Comparison of ENCODE assay signal across 8 cellular contexts in the genomic region with DNA sequence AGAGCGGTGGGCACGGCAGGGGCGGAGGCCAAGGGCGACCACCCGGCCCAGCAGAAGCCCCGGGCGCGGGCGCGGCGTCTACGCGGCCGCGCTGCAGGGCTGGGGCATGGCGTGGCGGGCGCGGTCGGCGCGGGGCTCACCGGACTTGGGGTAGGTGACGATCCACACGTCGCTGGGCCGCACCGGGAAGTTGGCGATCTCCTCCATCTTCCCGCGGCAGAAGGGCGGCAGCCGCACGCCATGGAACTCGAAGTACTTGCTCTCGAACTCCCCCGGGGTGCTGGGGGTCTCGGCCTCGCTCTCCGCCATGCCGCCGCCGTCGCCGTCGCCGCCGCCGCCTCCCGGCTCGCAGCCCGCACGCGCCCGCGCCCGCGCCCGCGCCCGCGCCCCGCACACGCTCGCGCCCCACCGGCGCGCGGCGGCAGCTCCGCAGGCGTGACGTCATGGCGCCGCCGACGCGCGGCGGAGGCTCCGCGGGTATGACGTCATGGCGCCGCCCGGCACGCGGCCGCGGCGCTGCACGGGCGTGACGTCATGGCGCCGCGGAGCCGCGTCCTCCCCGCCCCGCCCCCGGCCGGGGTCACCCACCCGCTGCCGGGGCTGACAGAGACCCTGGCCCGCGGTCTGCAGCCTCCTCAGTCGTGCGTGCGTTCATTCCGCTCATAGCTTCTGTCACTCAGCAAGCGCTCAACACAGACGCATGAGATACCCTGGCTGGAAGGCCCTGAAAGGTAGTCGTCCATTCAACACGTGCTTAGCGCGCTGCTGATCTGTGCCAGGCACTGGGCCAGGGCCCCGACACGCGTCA. TPM values are rescaled to one million over a fixed set of nuclear protein-coding genes. Genes with fewer than 3 reads are reported as not detected.
DNase-seq lines count a peak whose midpoint lies in the region; ATAC-seq and TF ChIP-seq lines count a peak whose summit lies in the region.

A gene with protein sequence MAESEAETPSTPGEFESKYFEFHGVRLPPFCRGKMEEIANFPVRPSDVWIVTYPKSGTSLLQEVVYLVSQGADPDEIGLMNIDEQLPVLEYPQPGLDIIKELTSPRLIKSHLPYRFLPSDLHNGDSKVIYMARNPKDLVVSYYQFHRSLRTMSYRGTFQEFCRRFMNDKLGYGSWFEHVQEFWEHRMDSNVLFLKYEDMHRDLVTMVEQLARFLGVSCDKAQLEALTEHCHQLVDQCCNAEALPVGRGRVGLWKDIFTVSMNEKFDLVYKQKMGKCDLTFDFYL (minus strand): TSS at position 440 of the 808 bp plus-strand sequence. CDS start 131 bp downstream, at position 309.

- no peaks in the 10 kb centered on the region for H3K4me1 ChIP-seq in fibroblast of lung (ENCODE audit: control insufficient read depth, extremely low read depth, insufficient read depth, low read length)

- H3K4me3 Mint-ChIP-seq in progenitor cell of endocrine pancreas (ENCODE audit: low read depth) = peak within 1 kb of the TSS; percentile 74

- peak within 1 kb of the TSS; percentile 87 for H3K27ac Mint-ChIP-seq in progenitor cell of endocrine pancreas

- H3K4me2 ChIP-seq in fibroblast of lung (ENCODE audit: extremely low read depth, insufficient read depth, low read length) = no peak within 1 kb of the TSS

- DNase-seq in H7 (peak; percentile 91), NCI-H526 treated with DMSO at 0.1 percent for 48 hours (lab: John Stamatoyannopoulos, UW) (peak; percentile 36), fibroblast of lung (ENCODE audit: low read depth in 2 of 2) (peak; percentile 36 to 68), progenitor cell of endocrine pancreas (ENCODE audit: low spot score, unreplicated experiment) (no peak), SHP77 (lab: John Stamatoyannopoulos, UW) (no peak), islet precursor cell (no peak)
- DNase-seq in stimulated activated CD4-positive, alpha-beta T cell treated with anti-CD3 and anti-CD28 coated beads, Interleukin-2, amount 100 ng/mL, for 48 hours = no peak

- no peaks in the 10 kb centered on the region for H3K9me3 ChIP-seq in fibroblast of lung (ENCODE audit: control insufficient read depth, insufficient read depth, low read depth, low read length)

- H3K27me3 Mint-ChIP-seq in progenitor cell of endocrine pancreas = peaks cover 43% of the 10 kb centered on the region

- H3K27ac ChIP-seq in fibroblast of lung (ENCODE audit: insufficient read depth, low read length) = no peak within 1 kb of the TSS

- H3K9me3 Mint-ChIP-seq in progenitor cell of endocrine pancreas (ENCODE audit: low read depth) = peaks cover 2% of the 10 kb centered on the region

- no peak within 1 kb of the TSS for H3K9ac ChIP-seq in fibroblast of lung (ENCODE audit: insufficient read depth, low read length)

- no peak for TF ChIP-seq CTCF in fibroblast of lung (conservative IDR thresholded peaks at IDR 0.05 in 1 of 2, IDR thresholded peaks at IDR 0.05 in 1 of 2; ENCODE audit: low read depth in 1 of 2, low read length in 2 of 2)
- no peak for TF ChIP-seq CTCF in progenitor cell of endocrine pancreas (IDR thresholded peaks at IDR 0.05; ENCODE audit: unreplicated experiment)

- H3K4me1 Mint-ChIP-seq in progenitor cell of endocrine pancreas (ENCODE audit: low read depth) = no peaks in the 10 kb centered on the region

- H3K79me2 ChIP-seq in fibroblast of lung (ENCODE audit: control insufficient read depth, insufficient read depth, low read length) = no peaks in the 10 kb centered on the region

- H3K27me3 ChIP-seq in H7 (ENCODE audit: control insufficient read depth, insufficient read depth, low read length) (no peaks in the 10 kb centered on the region), fibroblast of lung (ENCODE audit: control insufficient read depth, insufficient read depth, low read length) (peaks cover 8% of the 10 kb centered on the region)

- ATAC-seq in HG02763 (IDR thresholded peaks at IDR 0.05; ENCODE audit: unreplicated experiment) = no peak

- H3K36me3 ChIP-seq in H7 (replicated peaks; ENCODE audit: control insufficient read depth, insufficient read depth, low read length) = no peaks in the 10 kb centered on the region
- no peaks in the 10 kb centered on the region for H3K36me3 ChIP-seq in fibroblast of lung (ENCODE audit: control insufficient read depth, insufficient read depth, low read length)

- H3K4me3 ChIP-seq in H7 (ENCODE audit: insufficient read depth, low read depth, low read length) (peak within 1 kb of the TSS; percentile 79), fibroblast of lung (replicated peaks in 1 of 4; ENCODE audit: control extremely low read depth in 1 of 4, insufficient read depth in 1 of 4, low read depth in 3 of 4, low read length in 4 of 4) (peak within 1 kb of the TSS in 2 of 4 experiments; percentile 14 to 76)

- no peak within 1 kb of the TSS for H2AFZ ChIP-seq in fibroblast of lung (ENCODE audit: low read length)

- no peaks in the 10 kb centered on the region for H4K20me1 ChIP-seq in fibroblast of lung (ENCODE audit: control insufficient read depth, extremely low read depth, insufficient read depth, low read length)

- H3K36me3 Mint-ChIP-seq in progenitor cell of endocrine pancreas (ENCODE audit: insufficient read depth) = no peaks in the 10 kb centered on the region

RNA-seq across cellular contexts. Expression of the gene that starts here (rescaled TPM):
- 6.3 and 9.8 TPM in 2 replicates for total RNA-seq in H7 (2014; rRNA removed; shearing (Covaris generic))
- total RNA-seq in fibroblast of lung = under 0.01 and 0.50 TPM in 2 replicates
- 0.09 and 0.16 TPM in 2 replicates for polyA plus RNA-seq in fibroblast of lung
- polyA plus RNA-seq in fibroblast of lung (2012) = 0.08 TPM in 1 of 2 replicates, not detected in the other
- polyA minus RNA-seq in fibroblast of lung (ENCODE audit: low replicate concordance) = not detected in 2 replicates
- 6.6 and 7.0 TPM in 2 replicates for total RNA-seq in progenitor cell of endocrine pancreas

Comparison
In these comparisons a context has a peak if more than half of its experiments do, and no peak if none do; other contexts are left out.
1. Peak in DNase-seq in fibroblast of lung; RNA of the gene not detected or under 1 TPM.
2. DNase-seq: peak in H7 (single experiment) and NCI-H526 treated with DMSO at 0.1 percent for 48 hours (single experiment); none in progenitor cell of endocrine pancreas (single experiment), SHP77 (0 of 2), stimulated activated CD4-positive, alpha-beta T cell treated with anti-CD3 and anti-CD28 coated beads, Interleukin-2, amount 100 ng/mL, for 48 hours (0 of 2) and islet precursor cell (single experiment).